In genomic region chr5:79850316-79850822, GRCh38 we compare ENCODE assay signal across 27 cellular contexts.
DNase-seq lines count a peak whose midpoint lies in the region; ATAC-seq and TF ChIP-seq lines count a peak whose summit lies in the region.
"Had no signal": no experiment of that assay in that cellular context is flagged by ENCODE, and none has a peak within 500 bp of the region (broad histone marks: within the 10 kb centered on the region; RNA-seq: fewer than 3 reads in every experiment).

No MANE protein-coding gene starts in this region.

- no peaks in the 10 kb centered on the region for H3K36me3 ChIP-seq in psoas muscle (ENCODE audit: insufficient read depth in 1 of 2, low read depth in 1 of 2)
- H3K36me3 ChIP-seq: pancreas, suprapubic skin had no signal

- no peak overlapping the region for H3K4me3 ChIP-seq in AG09309 (ENCODE audit: control insufficient read depth, low read depth, low read length)
- no peak overlapping the region for H3K4me3 ChIP-seq in psoas muscle
- H3K4me3 ChIP-seq: pancreas, SK-N-MC, skin epidermis, suprapubic skin had no signal

- H3K9me3 ChIP-seq in psoas muscle, result no peaks in the 10 kb centered on the region
- H3K9me3 ChIP-seq: pancreas, suprapubic skin had no signal

- DNase-seq in AG09309 (ENCODE audit: low read depth), result peak; percentile 67
- DNase-seq in GM03348 (ENCODE audit: low spot score), result peak; percentile 68
- peak; percentile 6 for DNase-seq in fibroblast of peridontal ligament (ENCODE audit: extremely low read depth)
- peak in 1 of 2 donors; percentile 67 for DNase-seq in psoas muscle
- DNase-seq in glomerular visceral epithelial cell (ENCODE audit: extremely low spot score), result no peak
- no peak for DNase-seq in dermis blood vessel endothelial cell
- no peak for DNase-seq in NCI-H2029 (lab: John Stamatoyannopoulos, UW)
- DNase-seq: activated B cell treated with CpG ODN at 0.5 μM for 24 hours; activated CD4-positive, alpha-beta memory T cell treated with anti-CD3 and anti-CD28 coated beads, Interleukin-2, amount 10 ng/mL, durations not matched to agents 7 days and 5 days; activated naive CD4-positive, alpha-beta T cell treated with anti-CD3 and anti-CD28 coated beads for 36 hours; activated T-cell treated with anti-CD3 and anti-CD28 coated beads, Interleukin-2, amount 50 U/mL, for 4 hours; anterior cingulate cortex; caudate nucleus; foreskin keratinocyte; GDM1; hypothalamus; MM.1S; naive B cell; NCI-H1436; NCI-H510A treated with DMSO at 0.1 percent for 48 hours; pancreas; stimulated activated CD4-positive, alpha-beta T cell treated with anti-CD3 and anti-CD28 coated beads, Interleukin-1b, Interleukin-23, amount 100 ng/mL, for 48 hours had no signal

- WGBS in psoas muscle, 3 donors, result 71 to 80% (median 73%) methylated on average over 10 of the region's 10 CpGs

- H3K27ac ChIP-seq in psoas muscle, result no peak overlapping the region
- H3K27ac ChIP-seq: foreskin keratinocyte, pancreas, SK-N-MC, suprapubic skin had no signal

- H3K27me3 ChIP-seq in psoas muscle (ENCODE audit: insufficient read depth in 3 of 3, low read length in 2 of 3), result no peaks in the 10 kb centered on the region
- H3K27me3 ChIP-seq: pancreas, suprapubic skin had no signal

- ATAC-seq in psoas muscle (peak; percentile 29 to 61 (median 42)), GM21619 (IDR thresholded peaks at IDR 0.05; ENCODE audit: unreplicated experiment) (no peak)
- ATAC-seq: activated T-cell treated with anti-CD3 and anti-CD28 coated beads, Interleukin-2, amount 50 U/mL, for 4 hours; CD8-positive, alpha-beta T cell; foreskin keratinocyte had no signal

- TF ChIP-seq CTCF in AG09309 (IDR thresholded peaks at IDR 0.05; ENCODE audit: control insufficient read depth, insufficient read depth, low read depth, low read length, missing control alignments), result no peak
- TF ChIP-seq CTCF in psoas muscle (IDR thresholded peaks at IDR 0.05), result no peak

- intact Hi-C loops in psoas muscle (cut with DNase I), result loop anchor here in 1 of 2 donors (10.0 kb wide), 2 partner anchors 234 to 826 kb away; no protein-coding TSS in a partner anchor

- no peaks in the 10 kb centered on the region for H3K4me1 ChIP-seq in psoas muscle
- H3K4me1 ChIP-seq: foreskin keratinocyte, pancreas had no signal

Comparison
In these comparisons a context has a peak if more than half of its experiments do, and no peak if none do; other contexts are left out.
1. DNase-seq: peak in AG09309 (single experiment), GM03348 (single experiment) and fibroblast of peridontal ligament (single experiment); none in glomerular visceral epithelial cell (single experiment), dermis blood vessel endothelial cell (single experiment) and NCI-H2029 (single experiment).